ENCODE assay signal across 23 cellular contexts in genomic region chr5:168699002-168699401, GRCh38.
DNase-seq lines count a peak whose midpoint lies in the region; ATAC-seq and TF ChIP-seq lines count a peak whose summit lies in the region.
"Had no signal": no experiment of that assay in that cellular context is flagged by ENCODE, and none has a peak within 500 bp of the region (broad histone marks: within the 10 kb centered on the region; RNA-seq: fewer than 3 reads in every experiment).

No MANE protein-coding gene starts in this region.

- no peaks in the 10 kb centered on the region for H3K27me3 ChIP-seq in gastroesophageal sphincter
- H3K27me3 ChIP-seq in aorta (ENCODE audit: control insufficient read depth in 1 of 2, insufficient read depth in 2 of 2, low read length in 1 of 2) = no peaks in the 10 kb centered on the region
- H3K27me3 ChIP-seq: neural progenitor cell had no signal

- TF ChIP-seq EP300 in gastroesophageal sphincter (IDR thresholded peaks at IDR 0.05) = no peak

- H3K9me3 ChIP-seq in gastroesophageal sphincter = no peaks in the 10 kb centered on the region
- H3K9me3 ChIP-seq in aorta (ENCODE audit: control insufficient read depth, low read length) = no peaks in the 10 kb centered on the region
- H3K9me3 ChIP-seq: psoas muscle had no signal

- H3K36me3 ChIP-seq in gastroesophageal sphincter (peaks cover 0 to 49% of the 10 kb centered on the region in 2 donors), aorta (ENCODE audit: control insufficient read depth in 1 of 2, insufficient read depth in 2 of 2, low read length in 1 of 2) (no peaks in the 10 kb centered on the region)
- H3K36me3 ChIP-seq: neural progenitor cell had no signal

- CTCF ChIA-PET in HEK293T (lab: Yijun Ruan, JAX) = interaction anchor here (0.6 kb wide), 1 partner anchor 62 kb away, joined by 3 read pairs; no protein-coding TSS in a partner anchor

- ATAC-seq in gastroesophageal sphincter = peak; percentile 10
- no peak for ATAC-seq in aorta (ENCODE audit: low FRiP score)
- ATAC-seq: activated naive CD8-positive, alpha-beta T cell treated with anti-CD3 and anti-CD28 coated beads, Interleukin-2, amount 50 U/mL, for 24 hours; GM23338 had no signal

- intact Hi-C loops in aorta (cut with DNase I) = loop anchor here in 1 of 2 donors (10.0 kb wide), 1 partner anchor 846 kb away; no protein-coding TSS in a partner anchor

- H3K27ac ChIP-seq in gastroesophageal sphincter = no peak overlapping the region
- no peak overlapping the region for H3K27ac ChIP-seq in aorta (ENCODE audit: low read depth in 1 of 2, low read length in 2 of 2)
- H3K27ac ChIP-seq: C4-2B, neural progenitor cell, psoas muscle, SK-N-MC, VCaP had no signal

- H3K4me3 ChIP-seq in gastroesophageal sphincter (no peak overlapping the region), aorta (ENCODE audit: low read length in 2 of 2) (no peak overlapping the region)
- H3K4me3 ChIP-seq: GM23338, neural progenitor cell, psoas muscle, SK-N-MC had no signal

- H3K4me1 ChIP-seq in gastroesophageal sphincter = peaks cover 0 to 4% (median 0%) of the 10 kb centered on the region in 3 donors
- H3K4me1 ChIP-seq in aorta (ENCODE audit: control insufficient read depth in 1 of 2, insufficient read depth in 2 of 2, low read length in 2 of 2) = no peaks in the 10 kb centered on the region
- H3K4me1 ChIP-seq: neural progenitor cell, psoas muscle had no signal

- TF ChIP-seq POLR2A in gastroesophageal sphincter (IDR thresholded peaks at IDR 0.05) = no peak

- TF ChIP-seq CTCF in gastroesophageal sphincter (IDR thresholded peaks at IDR 0.05) = no peak

- WGBS in gastroesophageal sphincter (ENCODE audit: low coverage in 1 of 2), 2 donors = 11% methylated on average over 3 of the region's 8 CpGs; no CpG with 5 or more reads in 1 of the 2 donors
- WGBS in aorta, 2 donors = 4 to 7% methylated on average over 8 of the region's 8 CpGs

- POLR2A ChIA-PET in HEK293T (lab: Yijun Ruan, JAX) = no interaction called here

- peak; percentile 8 for DNase-seq in LHCN-M2 (ENCODE audit: low read depth)
- peak; percentile 28 for DNase-seq in occipital lobe (lab: John Stamatoyannopoulos, UW)
- peak; percentile 69 to 80 for DNase-seq in aorta
- no peak for DNase-seq in stimulated activated CD4-positive, alpha-beta T cell treated with anti-CD3 and anti-CD28 coated beads, Interleukin-4, amount 100 ng/mL, for 4 hours
- no peak for DNase-seq in DMS153 (lab: John Stamatoyannopoulos, UW)
- DNase-seq in HEK293T (ENCODE audit: extremely low spot score) = no peak
- DNase-seq: activated CD4-positive, alpha-beta T cell treated with anti-CD3 and anti-CD28 coated beads for 4 hours; activated CD8-positive, alpha-beta memory T cell treated with anti-CD3 and anti-CD28 coated beads for 24 hours; activated gamma-delta T cell treated with Interleukin-2 at 50 U/mL for 16 hours; activated naive CD8-positive, alpha-beta T cell treated with anti-CD3 and anti-CD28 coated beads, Interleukin-2, amount 50 U/mL, for 24 hours; activated T-cell treated with anti-CD3 and anti-CD28 coated beads, Interleukin-2, amount 50 U/mL, for 1 hour; EL; Karpas-422; NCI-H146; RPMI8226; small intestine had no signal

TF ChIP-seq in HEK293T, 16 proteins besides CTCF, POLR2A, EP300 and RAD21:
- TF ChIP-seq FOXM1 (IDR thresholded peaks at IDR 0.05; ENCODE audit: borderline replicate concordance) (no peak), LEF1 (IDR thresholded peaks at IDR 0.05; ENCODE audit: borderline replicate concordance) (no peak), ARNT (IDR thresholded peaks at IDR 0.05) (no peak), NFRKB (IDR thresholded peaks at IDR 0.05) (no peak), SP1 (IDR thresholded peaks at IDR 0.05) (no peak), CTBP1 (IDR thresholded peaks at IDR 0.05; ENCODE audit: borderline replicate concordance) (no peak), PKNOX1 (IDR thresholded peaks at IDR 0.05) (no peak), TARDBP (IDR thresholded peaks at IDR 0.05) (no peak), HDGF (IDR thresholded peaks at IDR 0.05; ENCODE audit: borderline replicate concordance) (no peak), SUZ12 (IDR thresholded peaks at IDR 0.05) (no peak), FOXA1 (IDR thresholded peaks at IDR 0.05) (no peak), FOXK2 (IDR thresholded peaks at IDR 0.05) (no peak), L3MBTL2 (conservative IDR thresholded peaks at IDR 0.05) (no peak), BHLHE40 (IDR thresholded peaks at IDR 0.05; ENCODE audit: borderline replicate concordance) (no peak), ZNF384 (IDR thresholded peaks at IDR 0.05) (no peak), ELF4 (IDR thresholded peaks at IDR 0.05) (no peak)

Comparison
In these comparisons a context has a peak if more than half of its experiments do, and no peak if none do; other contexts are left out.
1. DNase-seq: peak in LHCN-M2 (single experiment), occipital lobe (single experiment) and aorta (2 of 2); none in stimulated activated CD4-positive, alpha-beta T cell treated with anti-CD3 and anti-CD28 coated beads, Interleukin-4, amount 100 ng/mL, for 4 hours (0 of 2), DMS153 (single experiment) and HEK293T (single experiment).